In the genomic region with DNA sequence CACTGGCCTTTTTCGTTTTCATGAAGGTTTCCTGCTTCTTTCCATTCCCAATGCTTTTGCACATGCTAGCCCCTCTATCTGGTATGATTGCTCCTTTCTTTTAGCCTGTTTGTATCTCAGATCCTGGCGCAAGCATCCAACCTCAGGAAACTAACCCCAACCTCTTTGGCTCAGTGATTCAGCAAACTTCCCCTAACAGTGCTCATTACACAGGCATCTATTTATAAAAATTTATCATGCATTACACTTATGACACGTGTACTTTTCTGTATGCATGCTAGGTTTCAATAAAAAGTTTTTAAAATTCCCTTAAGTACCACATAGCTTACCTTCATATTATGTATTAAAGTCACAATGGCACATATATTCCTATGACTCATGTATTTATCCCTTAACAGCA, we compare ENCODE assay signal across 27 cellular contexts.
"Had no signal": no experiment of that assay in that cellular context is flagged by ENCODE, and none has a peak within 500 bp of the region (broad histone marks: within the 10 kb centered on the region; RNA-seq: fewer than 3 reads in every experiment).

No MANE protein-coding gene starts in this region.

- H3K4me1 Mint-ChIP-seq: immature natural killer cell; naive thymus-derived CD8-positive, alpha-beta T cell; stimulated activated effector memory CD8-positive, alpha-beta T cell treated with anti-CD3 and anti-CD28 coated beads, Interleukin-12 subunit alpha, Interleukin-12 subunit beta, amount 100 ng/mL, for 72 hours had no signal

- H3K9me3 Mint-ChIP-seq: immature natural killer cell; naive thymus-derived CD8-positive, alpha-beta T cell; nephron progenitor cell; stimulated activated effector memory CD8-positive, alpha-beta T cell treated with anti-CD3 and anti-CD28 coated beads, Interleukin-12 subunit alpha, Interleukin-12 subunit beta, amount 100 ng/mL, for 72 hours; stimulated activated naive CD8-positive, alpha-beta T cell treated with anti-CD3 and anti-CD28 coated beads, Interleukin-15, Interleukin-2, amounts not matched to agents 100 ng/mL and 50 ng/mL, for 24 hours had no signal

- H3K4me3 ChIP-seq: coronary artery, esophagus squamous epithelium, prostate gland, right atrium auricular region, sigmoid colon, thoracic aorta, tibial nerve, upper lobe of left lung had no signal

- H3K36me3 ChIP-seq: prostate gland, sigmoid colon, thoracic aorta had no signal

- H3K27ac Mint-ChIP-seq: immature natural killer cell; naive thymus-derived CD8-positive, alpha-beta T cell; nephron progenitor cell; stimulated activated effector memory CD8-positive, alpha-beta T cell treated with anti-CD3 and anti-CD28 coated beads, Interleukin-12 subunit alpha, Interleukin-12 subunit beta, amount 100 ng/mL, for 72 hours; stimulated activated naive CD8-positive, alpha-beta T cell treated with anti-CD3 and anti-CD28 coated beads, Interleukin-15, Interleukin-2, amounts not matched to agents 100 ng/mL and 50 ng/mL, for 24 hours had no signal

- H3K36me3 Mint-ChIP-seq: naive thymus-derived CD8-positive, alpha-beta T cell; stimulated activated effector memory CD8-positive, alpha-beta T cell treated with anti-CD3 and anti-CD28 coated beads, Interleukin-12 subunit alpha, Interleukin-12 subunit beta, amount 100 ng/mL, for 72 hours had no signal

- FAIRE-seq: endometrium, urothelium cell line had no signal

- ATAC-seq: left lobe of liver; naive thymus-derived CD8-positive, alpha-beta T cell; stimulated activated effector memory CD8-positive, alpha-beta T cell treated with anti-CD3 and anti-CD28 coated beads, Interleukin-12 subunit alpha, Interleukin-12 subunit beta, amount 100 ng/mL, for 72 hours had no signal

- H3K4me1 ChIP-seq: prostate gland, right atrium auricular region, sigmoid colon, tibial nerve, upper lobe of left lung had no signal

- DNase-seq: dermis blood vessel endothelial cell; effector memory CD4-positive, alpha-beta T cell; esophagus squamous epithelium; foreskin melanocyte; glutamatergic neuron; hypothalamus; immature natural killer cell; islet precursor cell; mammary epithelial cell; mesendoderm; naive thymus-derived CD8-positive, alpha-beta T cell; nephron progenitor cell; nucleus accumbens; sigmoid colon; stimulated activated CD4-positive, alpha-beta T cell treated with anti-CD3 and anti-CD28 coated beads, Interleukin-2, amount 100 ng/mL, for 24 hours; stimulated activated CD4-positive, alpha-beta T cell treated with anti-CD3 and anti-CD28 coated beads, Interleukin-4, amount 100 ng/mL, for 24 hours; upper lobe of left lung had no signal

- H3K27ac ChIP-seq: coronary artery, esophagus squamous epithelium, prostate gland, right atrium auricular region, sigmoid colon, thoracic aorta, tibial nerve, upper lobe of left lung had no signal

- H3K27me3 ChIP-seq: esophagus squamous epithelium, right atrium auricular region, sigmoid colon, tibial nerve, upper lobe of left lung had no signal

- H3K9me3 ChIP-seq: esophagus squamous epithelium, prostate gland, right atrium auricular region, sigmoid colon, thoracic aorta, tibial nerve, upper lobe of left lung had no signal

- H3K4me3 Mint-ChIP-seq: immature natural killer cell; naive thymus-derived CD8-positive, alpha-beta T cell; nephron progenitor cell; stimulated activated effector memory CD8-positive, alpha-beta T cell treated with anti-CD3 and anti-CD28 coated beads, Interleukin-12 subunit alpha, Interleukin-12 subunit beta, amount 100 ng/mL, for 72 hours; stimulated activated naive CD8-positive, alpha-beta T cell treated with anti-CD3 and anti-CD28 coated beads, Interleukin-15, Interleukin-2, amounts not matched to agents 100 ng/mL and 50 ng/mL, for 24 hours had no signal
